In the genomic region with DNA sequence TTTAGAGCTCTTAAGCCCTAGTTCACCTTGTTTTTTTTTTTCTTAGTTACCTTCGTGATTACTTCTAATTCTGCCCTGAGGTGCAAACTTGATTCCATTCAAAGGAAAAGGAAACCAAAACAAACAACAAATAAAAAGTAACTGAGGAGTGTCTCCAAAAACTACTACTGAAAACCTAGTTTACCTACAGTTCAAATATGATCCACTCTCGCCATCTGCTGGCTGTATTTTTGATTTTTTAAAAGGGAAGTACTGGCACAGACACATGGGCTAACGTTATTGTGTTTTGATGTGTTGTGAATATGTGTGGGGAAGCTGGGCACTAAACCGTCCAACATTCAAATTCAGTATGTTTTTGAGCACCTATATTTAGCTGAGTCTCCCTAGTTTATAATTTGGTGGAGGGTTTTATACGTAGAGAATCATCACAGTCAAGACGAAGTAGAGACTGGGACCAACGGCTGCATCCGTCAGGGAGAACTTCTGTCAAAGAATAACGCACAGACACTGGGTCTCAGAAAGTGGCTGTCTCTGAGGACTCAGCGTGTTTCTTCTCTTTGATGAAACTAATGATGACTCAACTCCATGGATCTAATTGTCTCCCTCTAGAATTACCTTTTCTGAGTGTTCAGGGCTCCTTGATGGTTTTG, we compare ENCODE assay signal across 8 cellular contexts.
DNase-seq lines count a peak whose midpoint lies in the region; ATAC-seq and TF ChIP-seq lines count a peak whose summit lies in the region.

No MANE protein-coding gene starts in this region.

- no peak overlapping the region for H3K27ac Mint-ChIP-seq in nephron

- peaks cover 14% of the 10 kb centered on the region for H3K4me1 Mint-ChIP-seq in nephron

- H3K4me3 ChIP-seq in LNCaP clone FGC (ENCODE audit: low read depth, low read length) = no peak overlapping the region

- TF ChIP-seq CTCF in LNCaP clone FGC (IDR thresholded peaks at IDR 0.05; ENCODE audit: control insufficient read depth, extremely low read depth, insufficient read depth) (peak; percentile 63), nephron (IDR thresholded peaks at IDR 0.05; ENCODE audit: unreplicated experiment in 3 of 3) (peak; percentile 63 to 72 (median 64))

- H3K9me3 Mint-ChIP-seq in nephron = no peaks in the 10 kb centered on the region

- no peak overlapping the region for H3K4me3 Mint-ChIP-seq in nephron

- H3K36me3 Mint-ChIP-seq in nephron (ENCODE audit: low read depth) = no peaks in the 10 kb centered on the region

- peak; percentile 75 for ATAC-seq in GM21447 (IDR thresholded peaks at IDR 0.05; ENCODE audit: unreplicated experiment)

- peak; percentile 57 for DNase-seq in Daoy (ENCODE audit: low read depth)
- peak; percentile 70 for DNase-seq in LNCaP clone FGC (ENCODE audit: low read depth)
- DNase-seq in RPMI8226 = peak; percentile 63
- peak; percentile 46 to 68 for DNase-seq in erythroblast (lab: John Stamatoyannopoulos, UW)
- no peak for DNase-seq in cortex of kidney (lab: John Stamatoyannopoulos, UW)
- no peak for DNase-seq in stimulated activated CD4-positive, alpha-beta T cell treated with anti-CD3 and anti-CD28 coated beads, Interleukin-2, amount 100 ng/mL, for 24 hours

- H3K27me3 Mint-ChIP-seq in nephron (ENCODE audit: low read depth) = peaks cover 3% of the 10 kb centered on the region

- TF ChIP-seq POLR2A in erythroblast (IDR thresholded peaks at IDR 0.05; ENCODE audit: low read length) = no peak

Comparison
In these comparisons a context has a peak if more than half of its experiments do, and no peak if none do; other contexts are left out.
1. DNase-seq: peak in Daoy (single experiment), LNCaP clone FGC (single experiment), RPMI8226 (single experiment) and erythroblast (2 of 2); none in cortex of kidney (single experiment) and stimulated activated CD4-positive, alpha-beta T cell treated with anti-CD3 and anti-CD28 coated beads, Interleukin-2, amount 100 ng/mL, for 24 hours (0 of 2).